ENCODE assay signal across 8 cellular contexts in genomic region chr22:46054091-46054877, GRCh38.
DNase-seq lines count a peak whose midpoint lies in the region; ATAC-seq, FAIRE-seq and TF ChIP-seq lines count a peak whose summit lies in the region.

No MANE protein-coding gene starts in this region.

- peaks cover 3% of the 10 kb centered on the region for H3K36me3 ChIP-seq in bronchial epithelial cell (ENCODE audit: control insufficient read depth, insufficient read depth, low read length)
- no peaks in the 10 kb centered on the region for H3K36me3 ChIP-seq in kidney epithelial cell (ENCODE audit: control insufficient read depth, insufficient read depth, low read length)

- H3K4me3 ChIP-seq in bronchial epithelial cell (ENCODE audit: low read depth, low read length) (peak overlapping the region; percentile 70), kidney epithelial cell (ENCODE audit: low read depth, low read length) (peak overlapping the region; percentile 74)

- in situ Hi-C loops in ACHN (cut with HindIII; ENCODE audit: low pct_ligation_motif_present, low pct_unique_long_range_greater_than_20kb, low sequenced_read_pairs), result no loop called here
- in situ Hi-C loops in GM13976 (cut with MboI; ENCODE audit: low sequenced_read_pairs, unreplicated experiment), result no loop called here

- H3K27me3 ChIP-seq in bronchial epithelial cell (ENCODE audit: control insufficient read depth, insufficient read depth, low read length), result no peaks in the 10 kb centered on the region
- H3K27me3 ChIP-seq in kidney epithelial cell (ENCODE audit: control insufficient read depth, insufficient read depth, low read length), result no peaks in the 10 kb centered on the region

- TF ChIP-seq POLR2A in Raji (IDR thresholded peaks at IDR 0.05; ENCODE audit: insufficient read depth, low read depth, low read length), result peak; percentile 43

- no peak for FAIRE-seq in bronchial epithelial cell (lab: Jason Lieb, UNC)

- DNase-seq in ACHN, result peak; percentile 65
- peak; percentile 62 for DNase-seq in GM13976 (ENCODE audit: low spot score)
- DNase-seq in bronchial epithelial cell (ENCODE audit: low read depth), result no peak
- DNase-seq in kidney epithelial cell (ENCODE audit: low read depth), result no peak
- peak; percentile 19 for DNase-seq in stimulated activated CD4-positive, alpha-beta T cell treated with anti-CD3 and anti-CD28 coated beads, Interleukin-1b, Interleukin-23, amount 100 ng/mL, for 48 hours

- no peak for ATAC-seq in GM19455 (IDR thresholded peaks at IDR 0.05; ENCODE audit: unreplicated experiment)
- no peak for ATAC-seq in HG03135 (IDR thresholded peaks at IDR 0.05; ENCODE audit: unreplicated experiment)

- no peak for TF ChIP-seq CTCF in GM13976 (IDR thresholded peaks at IDR 0.05; ENCODE audit: borderline replicate concordance, control extremely low read depth, extremely low read depth, insufficient read depth, missing control alignments)
- TF ChIP-seq CTCF in bronchial epithelial cell (IDR thresholded peaks at IDR 0.05; ENCODE audit: insufficient read depth, low read length, severe bottlenecking), result no peak
- TF ChIP-seq CTCF in kidney epithelial cell (IDR thresholded peaks at IDR 0.05; ENCODE audit: insufficient read depth, low read length, poor library complexity, severe bottlenecking), result no peak

Comparison
In these comparisons a context has a peak if more than half of its experiments do, and no peak if none do; other contexts are left out.
1. DNase-seq: peak in ACHN (single experiment), GM13976 (single experiment) and stimulated activated CD4-positive, alpha-beta T cell treated with anti-CD3 and anti-CD28 coated beads, Interleukin-1b, Interleukin-23, amount 100 ng/mL, for 48 hours (single experiment); none in bronchial epithelial cell (single experiment) and kidney epithelial cell (single experiment).